Comparison of ENCODE assay signal across 12 cellular contexts in the genomic region with DNA sequence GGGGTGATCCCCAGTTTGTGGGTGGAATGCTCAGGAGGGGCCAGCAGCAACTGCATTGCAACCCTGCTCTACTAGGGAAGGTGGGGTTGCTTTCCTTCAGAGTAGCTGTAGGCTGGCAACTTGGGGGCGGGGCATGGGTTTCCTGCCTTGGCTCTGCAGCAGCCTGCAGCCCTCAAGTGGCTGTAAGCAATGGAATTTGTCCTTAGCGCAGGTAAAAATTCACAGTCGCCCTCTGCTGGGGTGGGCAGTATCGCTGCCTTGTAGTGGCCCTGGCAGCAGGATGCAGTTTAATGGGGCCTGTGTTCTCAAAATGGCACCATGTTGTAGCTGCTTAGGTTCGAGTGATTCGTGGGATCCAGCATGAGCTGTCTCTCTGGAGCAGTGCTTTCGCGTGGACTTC. TPM values are rescaled to one million over a fixed set of nuclear protein-coding genes. Genes with fewer than 3 reads are reported as not detected.
DNase-seq lines count a peak whose midpoint lies in the region; ATAC-seq and TF ChIP-seq lines count a peak whose summit lies in the region.
"Had no signal": no experiment of that assay in that cellular context is flagged by ENCODE, and none has a peak within 500 bp of the region (broad histone marks: within the 10 kb centered on the region; RNA-seq: fewer than 3 reads in every experiment).

No MANE protein-coding gene starts in this region.

- peaks cover 37% of the 10 kb centered on the region for H3K4me1 Mint-ChIP-seq in endothelial cell (ENCODE audit: unreplicated experiment)

- no peak overlapping the region for H3K27ac Mint-ChIP-seq in endothelial cell (ENCODE audit: unreplicated experiment)

- H3K36me3 Mint-ChIP-seq in endothelial cell (ENCODE audit: low read depth, unreplicated experiment): no peaks in the 10 kb centered on the region

- peak; percentile 20 for TF ChIP-seq CTCF in endothelial cell (IDR thresholded peaks at IDR 0.05; ENCODE audit: unreplicated experiment)

- no peak for ATAC-seq in GM21619 (IDR thresholded peaks at IDR 0.05; ENCODE audit: unreplicated experiment)

- H3K4me3 Mint-ChIP-seq in endothelial cell (ENCODE audit: unreplicated experiment): no peak overlapping the region

- no peaks in the 10 kb centered on the region for H3K27me3 Mint-ChIP-seq in endothelial cell (ENCODE audit: unreplicated experiment)

- DNase-seq in activated T-cell treated with anti-CD3 and anti-CD28 coated beads, Interleukin-2, amount 50 U/mL, for 1 hour: peak; percentile 43
- DNase-seq in activated T-cell treated with anti-CD3 and anti-CD28 coated beads for 4 hours (no peak), endothelial cell (ENCODE audit: low spot score) (peak; percentile 16), T-helper 9 cell (no peak), C1 segment of cervical spinal cord (lab: John Stamatoyannopoulos, UW) (no peak)
- DNase-seq in activated CD4-positive, alpha-beta T cell treated with anti-CD3 and anti-CD28 coated beads for 48 hours: peak; percentile 48
- peak; percentile 53 for DNase-seq in stimulated activated CD8-positive, alpha-beta memory T cell treated with anti-CD3 and anti-CD28 coated beads, Interleukin-4, amount 100 ng/mL, for 48 hours
- DNase-seq: cerebellar nuclear complex, foreskin fibroblast, NCI-H146, sigmoid colon had no signal

- H3K9me3 Mint-ChIP-seq in endothelial cell (ENCODE audit: unreplicated experiment): no peaks in the 10 kb centered on the region

RNA-seq across cellular contexts. Expression of a gene that starts 29.8 kb away (rescaled TPM):
- 103 TPM for total RNA-seq in endothelial cell (ENCODE audit: unreplicated experiment)

Comparison
In these comparisons a context has a peak if more than half of its experiments do, and no peak if none do; other contexts are left out.
1. DNase-seq: peak in activated T-cell treated with anti-CD3 and anti-CD28 coated beads, Interleukin-2, amount 50 U/mL, for 1 hour (single experiment), activated CD4-positive, alpha-beta T cell treated with anti-CD3 and anti-CD28 coated beads for 48 hours (single experiment), endothelial cell (single experiment) and stimulated activated CD8-positive, alpha-beta memory T cell treated with anti-CD3 and anti-CD28 coated beads, Interleukin-4, amount 100 ng/mL, for 48 hours (single experiment); none in activated T-cell treated with anti-CD3 and anti-CD28 coated beads for 4 hours (single experiment), T-helper 9 cell (single experiment) and C1 segment of cervical spinal cord (0 of 14).